Comparison of ENCODE assay signal across 1 cellular context in the genomic region with DNA sequence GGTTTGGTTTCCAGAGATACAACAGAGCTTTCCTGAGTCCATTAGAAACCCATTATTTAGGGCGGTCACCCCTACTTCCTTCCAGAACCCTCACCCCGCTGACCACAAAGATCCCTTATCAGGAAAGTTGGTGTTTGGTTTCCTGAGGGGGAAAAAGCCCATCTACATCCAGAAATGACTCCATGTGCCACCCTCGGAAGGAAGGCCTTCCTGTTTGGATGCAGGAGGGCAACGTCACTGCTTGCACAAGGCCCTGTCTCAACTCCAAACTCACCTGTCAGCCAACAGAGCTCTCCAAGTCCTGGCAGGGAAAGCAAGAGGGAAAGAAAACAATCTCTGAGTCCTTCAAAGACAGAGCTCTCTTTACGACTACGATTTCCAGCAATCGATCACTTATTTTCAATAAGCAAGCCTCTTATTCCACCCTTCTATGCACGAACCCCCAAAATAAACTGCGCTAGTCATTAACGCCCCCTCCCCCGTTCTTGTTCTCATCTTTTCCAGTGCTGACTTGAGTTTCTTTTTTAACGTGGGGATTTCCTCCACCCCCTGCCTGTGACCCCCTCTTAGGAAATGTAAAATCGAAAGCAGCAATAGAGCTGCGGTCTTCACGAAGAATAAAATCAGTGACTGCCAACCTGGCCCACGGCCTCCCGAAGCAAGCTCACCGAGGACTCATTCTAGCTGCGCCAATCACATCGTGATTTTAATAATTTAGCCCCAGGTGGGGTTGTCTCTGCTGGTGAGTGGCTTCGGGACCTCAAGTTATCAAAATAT.
TF ChIP-seq lines count a peak whose summit lies in the region.

No MANE protein-coding gene starts in this region.

TF ChIP-seq in GM23338, 12 proteins besides CTCF, POLR2A, EP300 and RAD21 (continued from another document):
- no peak for TF ChIP-seq ZNF462 (CRISPR knock-in tag; IDR thresholded peaks at IDR 0.05)
- TF ChIP-seq ZNF114 (CRISPR knock-in tag; IDR thresholded peaks at IDR 0.05), result no peak
- TF ChIP-seq EZH2phosphoT487 (IDR thresholded peaks at IDR 0.05; ENCODE audit: unreplicated experiment), result no peak
- no peak for TF ChIP-seq CREB1 (CRISPR knock-in tag; IDR thresholded peaks at IDR 0.05; ENCODE audit: low read depth)
- TF ChIP-seq ETS1 (IDR thresholded peaks at IDR 0.05), result no peak
- TF ChIP-seq ZNF331 (CRISPR knock-in tag; IDR thresholded peaks at IDR 0.05; ENCODE audit: low read depth), result no peak
- TF ChIP-seq EZH2 (IDR thresholded peaks at IDR 0.05; ENCODE audit: low read depth, unreplicated experiment), result no peak
- TF ChIP-seq, protein P1, sequence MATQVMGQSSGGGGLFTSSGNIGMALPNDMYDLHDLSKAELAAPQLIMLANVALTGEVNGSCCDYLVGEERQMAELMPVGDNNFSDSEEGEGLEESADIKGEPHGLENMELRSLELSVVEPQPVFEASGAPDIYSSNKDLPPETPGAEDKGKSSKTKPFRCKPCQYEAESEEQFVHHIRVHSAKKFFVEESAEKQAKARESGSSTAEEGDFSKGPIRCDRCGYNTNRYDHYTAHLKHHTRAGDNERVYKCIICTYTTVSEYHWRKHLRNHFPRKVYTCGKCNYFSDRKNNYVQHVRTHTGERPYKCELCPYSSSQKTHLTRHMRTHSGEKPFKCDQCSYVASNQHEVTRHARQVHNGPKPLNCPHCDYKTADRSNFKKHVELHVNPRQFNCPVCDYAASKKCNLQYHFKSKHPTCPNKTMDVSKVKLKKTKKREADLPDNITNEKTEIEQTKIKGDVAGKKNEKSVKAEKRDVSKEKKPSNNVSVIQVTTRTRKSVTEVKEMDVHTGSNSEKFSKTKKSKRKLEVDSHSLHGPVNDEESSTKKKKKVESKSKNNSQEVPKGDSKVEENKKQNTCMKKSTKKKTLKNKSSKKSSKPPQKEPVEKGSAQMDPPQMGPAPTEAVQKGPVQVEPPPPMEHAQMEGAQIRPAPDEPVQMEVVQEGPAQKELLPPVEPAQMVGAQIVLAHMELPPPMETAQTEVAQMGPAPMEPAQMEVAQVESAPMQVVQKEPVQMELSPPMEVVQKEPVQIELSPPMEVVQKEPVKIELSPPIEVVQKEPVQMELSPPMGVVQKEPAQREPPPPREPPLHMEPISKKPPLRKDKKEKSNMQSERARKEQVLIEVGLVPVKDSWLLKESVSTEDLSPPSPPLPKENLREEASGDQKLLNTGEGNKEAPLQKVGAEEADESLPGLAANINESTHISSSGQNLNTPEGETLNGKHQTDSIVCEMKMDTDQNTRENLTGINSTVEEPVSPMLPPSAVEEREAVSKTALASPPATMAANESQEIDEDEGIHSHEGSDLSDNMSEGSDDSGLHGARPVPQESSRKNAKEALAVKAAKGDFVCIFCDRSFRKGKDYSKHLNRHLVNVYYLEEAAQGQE (IDR thresholded peaks at IDR 0.05; ENCODE audit: unreplicated experiment), result no peak
- no peak for TF ChIP-seq NANOG (IDR thresholded peaks at IDR 0.05; ENCODE audit: borderline replicate concordance)
